Comparison of ENCODE assay signal across 1 cellular context in genomic region chr20:46128310-46129151, GRCh38.
TF ChIP-seq lines count a peak whose summit lies in the region.

No MANE protein-coding gene starts in this region.

TF ChIP-seq in HEK293, 187 proteins besides CTCF, POLR2A, EP300 and RAD21 (continued from another document):
- peak; percentile 88 for TF ChIP-seq GLIS1 (tag by site-specific recombination; IDR thresholded peaks at IDR 0.05)
- no peak for TF ChIP-seq MEIS1 (CRISPR knock-in tag; IDR thresholded peaks at IDR 0.05; ENCODE audit: borderline replicate concordance)
- no peak for TF ChIP-seq ATF2 (tag by site-specific recombination; IDR thresholded peaks at IDR 0.05; ENCODE audit: low read depth)
- no peak for TF ChIP-seq ZSCAN4 (tag by site-specific recombination; IDR thresholded peaks at IDR 0.05)
- no peak for TF ChIP-seq ZBTB48 (tag by site-specific recombination; IDR thresholded peaks at IDR 0.05)
- no peak for TF ChIP-seq ZNF621 (tag by site-specific recombination; IDR thresholded peaks at IDR 0.05)
- no peak for TF ChIP-seq ZNF324 (tag by site-specific recombination; IDR thresholded peaks at IDR 0.05)
- 0 out of 2 replicates have a peak, but pooled peaks have one; percentile 22 for TF ChIP-seq EGR2 (tag by site-specific recombination; IDR thresholded peaks at IDR 0.05; ENCODE audit: low read depth)
- no peak for TF ChIP-seq ZNF658 (tag by site-specific recombination; IDR thresholded peaks at IDR 0.05)
- no peak for TF ChIP-seq REST (tag by site-specific recombination; IDR thresholded peaks at IDR 0.05)
- TF ChIP-seq ZNF19 (tag by site-specific recombination; IDR thresholded peaks at IDR 0.05; ENCODE audit: low read depth), result no peak
- TF ChIP-seq ZNF555 (tag by site-specific recombination; conservative IDR thresholded peaks at IDR 0.05), result no peak
- TF ChIP-seq ZNF202 (tag by site-specific recombination; IDR thresholded peaks at IDR 0.05; ENCODE audit: borderline replicate concordance), result no peak
- no peak for TF ChIP-seq ZNF184 (tag by site-specific recombination; IDR thresholded peaks at IDR 0.05)
- no peak for TF ChIP-seq INSM2 (tag by site-specific recombination; IDR thresholded peaks at IDR 0.05)
- no peak for TF ChIP-seq ZNF600 (tag by site-specific recombination; IDR thresholded peaks at IDR 0.05)
- no peak for TF ChIP-seq ZNF514 (tag by site-specific recombination; IDR thresholded peaks at IDR 0.05)
- no peak for TF ChIP-seq ZBTB44 (tag by site-specific recombination; IDR thresholded peaks at IDR 0.05)
- no peak for TF ChIP-seq ZSCAN30 (tag by site-specific recombination; IDR thresholded peaks at IDR 0.05)
- no peak for TF ChIP-seq ZNF585B (tag by site-specific recombination; IDR thresholded peaks at IDR 0.05)
- 0 out of 2 replicates have a peak, but pooled peaks have one; percentile 20 for TF ChIP-seq SP7 (tag by site-specific recombination; IDR thresholded peaks at IDR 0.05)
- no peak for TF ChIP-seq ZNF645 (tag by site-specific recombination; IDR thresholded peaks at IDR 0.05)
- TF ChIP-seq ZBTB20 (tag by site-specific recombination; IDR thresholded peaks at IDR 0.05), result no peak
- TF ChIP-seq ZNF174 (tag by site-specific recombination; IDR thresholded peaks at IDR 0.05), result no peak
- no peak for TF ChIP-seq ZNF837 (tag by site-specific recombination; IDR thresholded peaks at IDR 0.05)
- peak; percentile 94 for TF ChIP-seq ZNF341 (tag by site-specific recombination; IDR thresholded peaks at IDR 0.05; ENCODE audit: low read depth)
- TF ChIP-seq ZSCAN18 (tag by site-specific recombination; IDR thresholded peaks at IDR 0.05), result no peak
- no peak for TF ChIP-seq HOXD13 (CRISPR knock-in tag; IDR thresholded peaks at IDR 0.05; ENCODE audit: borderline replicate concordance)
- no peak for TF ChIP-seq HOXC10 (CRISPR knock-in tag; IDR thresholded peaks at IDR 0.05)
- no peak for TF ChIP-seq ZNF777 (tag by site-specific recombination; IDR thresholded peaks at IDR 0.05; ENCODE audit: borderline replicate concordance)
- peak; percentile 64 for TF ChIP-seq ZIC2 (tag by site-specific recombination; IDR thresholded peaks at IDR 0.05)
- TF ChIP-seq ZNF354C (tag by site-specific recombination; IDR thresholded peaks at IDR 0.05; ENCODE audit: borderline replicate concordance, low read depth), result no peak
- no peak for TF ChIP-seq ZFP37 (tag by site-specific recombination; IDR thresholded peaks at IDR 0.05)
- TF ChIP-seq KLF17 (tag by site-specific recombination; IDR thresholded peaks at IDR 0.05), result peak; percentile 47; the same call in 1 of the 2 replicates
- no peak for TF ChIP-seq ZFP3 (tag by site-specific recombination; IDR thresholded peaks at IDR 0.05; ENCODE audit: low read depth)
- TF ChIP-seq SCRT2 (tag by site-specific recombination; IDR thresholded peaks at IDR 0.05), result no peak
- TF ChIP-seq ZNF2 (tag by site-specific recombination; IDR thresholded peaks at IDR 0.05), result 0 out of 2 replicates have a peak, but pooled peaks have one; percentile 16
- TF ChIP-seq ZNF76 (tag by site-specific recombination; IDR thresholded peaks at IDR 0.05; ENCODE audit: borderline replicate concordance, low read depth), result no peak
- TF ChIP-seq ZNF391 (tag by site-specific recombination; IDR thresholded peaks at IDR 0.05; ENCODE audit: borderline replicate concordance, low read depth), result no peak
- TF ChIP-seq PATZ1 (tag by site-specific recombination; IDR thresholded peaks at IDR 0.05), result peak; percentile 28; the same call in 1 of the 2 replicates
- no peak for TF ChIP-seq ZNF549 (tag by site-specific recombination; IDR thresholded peaks at IDR 0.05)
- peak; percentile 42; the same call in 1 of the 2 replicates for TF ChIP-seq GLIS2 (tag by site-specific recombination; IDR thresholded peaks at IDR 0.05)
- TF ChIP-seq HIC1 (tag by site-specific recombination; IDR thresholded peaks at IDR 0.05), result peak; percentile 43; the same call in 1 of the 2 replicates
- no peak for TF ChIP-seq ZNF704 (tag by site-specific recombination; IDR thresholded peaks at IDR 0.05)
TF ChIP-seq in HEK293: peak in this region for 15.
